ENCODE assay signal across 20 cellular contexts in genomic region chr18:54192900-54193299, GRCh38.
"Had no signal": no experiment of that assay in that cellular context is flagged by ENCODE, and none has a peak within 500 bp of the region (broad histone marks: within the 10 kb centered on the region; RNA-seq: fewer than 3 reads in every experiment).

No MANE protein-coding gene starts in this region.

- H3K27ac Mint-ChIP-seq: activated naive CD4-positive, alpha-beta T cell treated with anti-CD3 and anti-CD28 coated beads, Interleukin-2, amount 50 U/mL, for 72 hours; activated T-cell treated with anti-CD3 and anti-CD28 coated beads, Interleukin-2, amount 50 U/mL, for 24 hours; progenitor cell of endocrine pancreas; stimulated activated naive CD8-positive, alpha-beta T cell treated with anti-CD3 and anti-CD28 coated beads, Interleukin-15, Interleukin-2, amounts not matched to agents 100 ng/mL and 50 ng/mL, for 24 hours; T-cell had no signal

- H3K27ac ChIP-seq: body of pancreas, coronary artery, testis, WERI-Rb-1 had no signal

- H3K9me3 Mint-ChIP-seq: activated naive CD4-positive, alpha-beta T cell treated with anti-CD3 and anti-CD28 coated beads, Interleukin-2, amount 50 U/mL, for 72 hours; activated T-cell treated with anti-CD3 and anti-CD28 coated beads, Interleukin-2, amount 50 U/mL, for 24 hours; central memory CD8-positive, alpha-beta T cell; nephron; stimulated activated naive CD8-positive, alpha-beta T cell treated with anti-CD3 and anti-CD28 coated beads, Interleukin-15, Interleukin-2, amounts not matched to agents 100 ng/mL and 50 ng/mL, for 24 hours; T-cell had no signal

- H3K36me3 ChIP-seq: WERI-Rb-1 had no signal

- H3K9me3 ChIP-seq: body of pancreas, SK-N-SH, testis had no signal

- H3K4me1 ChIP-seq: testis had no signal

- H3K4me1 Mint-ChIP-seq: nephron had no signal

- H3K4me3 Mint-ChIP-seq: activated T-cell treated with anti-CD3 and anti-CD28 coated beads, Interleukin-2, amount 50 U/mL, for 24 hours; central memory CD8-positive, alpha-beta T cell; nephron; stimulated activated naive CD8-positive, alpha-beta T cell treated with anti-CD3 and anti-CD28 coated beads, Interleukin-15, Interleukin-2, amounts not matched to agents 100 ng/mL and 50 ng/mL, for 24 hours; T-cell had no signal

- H3K27me3 ChIP-seq: body of pancreas, testis had no signal

- H3K27me3 Mint-ChIP-seq: activated T-cell treated with anti-CD3 and anti-CD28 coated beads, Interleukin-2, amount 50 U/mL, for 24 hours; central memory CD8-positive, alpha-beta T cell; progenitor cell of endocrine pancreas; stimulated activated naive CD8-positive, alpha-beta T cell treated with anti-CD3 and anti-CD28 coated beads, Interleukin-15, Interleukin-2, amounts not matched to agents 100 ng/mL and 50 ng/mL, for 24 hours; T-cell had no signal

- DNase-seq: activated CD4-positive, alpha-beta T cell treated with anti-CD3 and anti-CD28 coated beads, Interleukin-2, amount 50 U/mL, for 48 hours; activated effector memory CD4-positive, alpha-beta T cell treated with Interleukin-2 at 50 U/mL for 16 hours; activated T-cell treated with anti-CD3 and anti-CD28 coated beads, Interleukin-2, amount 50 U/mL, for 24 hours; amniotic stem cell; body of pancreas; hippocampal formation; kidney; mesendoderm; right cardiac atrium; SK-N-SH; T-cell; testis; WERI-Rb-1 had no signal

- ATAC-seq: activated naive CD4-positive, alpha-beta T cell treated with anti-CD3 and anti-CD28 coated beads, Interleukin-2, amount 50 U/mL, for 72 hours; body of pancreas; right cardiac atrium; T-cell had no signal

- H3K4me3 ChIP-seq: body of pancreas, coronary artery, skin epidermis, testis had no signal
